24 cellular contexts compared by ENCODE assay signal in genomic region chr10:57008189-57008588, GRCh38.
DNase-seq lines count a peak whose midpoint lies in the region; ATAC-seq and TF ChIP-seq lines count a peak whose summit lies in the region.
"Had no signal": no experiment of that assay in that cellular context is flagged by ENCODE, and none has a peak within 500 bp of the region (broad histone marks: within the 10 kb centered on the region; RNA-seq: fewer than 3 reads in every experiment).

No MANE protein-coding gene starts in this region.

- CTCF ChIA-PET in MCF 10A (lab: Yijun Ruan, JAX), result no interaction called here

- no peaks in the 10 kb centered on the region for H3K4me1 Mint-ChIP-seq in MCF 10A (ENCODE audit: insufficient read depth, unreplicated experiment)
- H3K4me1 Mint-ChIP-seq in activated naive CD8-positive, alpha-beta T cell treated with anti-CD3 and anti-CD28 coated beads for 36 hours, result no peaks in the 10 kb centered on the region
- H3K4me1 Mint-ChIP-seq: CD14-positive monocyte; CD8-positive, alpha-beta memory T cell had no signal

- H3K4me1 ChIP-seq in breast epithelium, result no peaks in the 10 kb centered on the region
- H3K4me1 ChIP-seq: A549; BE2C; BLaER1 treated with 17β-estradiol and CSF1 and Interleukin-3, amounts not matched to agents 10 nM and 100 nM; HAP-1 had no signal

- no peak overlapping the region for H3K4me3 Mint-ChIP-seq in MCF 10A (ENCODE audit: unreplicated experiment)
- no peak overlapping the region for H3K4me3 Mint-ChIP-seq in activated naive CD8-positive, alpha-beta T cell treated with anti-CD3 and anti-CD28 coated beads for 36 hours
- H3K4me3 Mint-ChIP-seq: CD14-positive monocyte; CD4-positive, alpha-beta T cell; CD8-positive, alpha-beta memory T cell; HFFc6 had no signal

- TF ChIP-seq RAD21 in Ishikawa (IDR thresholded peaks at IDR 0.05; ENCODE audit: low read depth), result no peak

- no peaks in the 10 kb centered on the region for H3K36me3 ChIP-seq in breast epithelium
- H3K36me3 ChIP-seq: BE2C; BLaER1 treated with 17β-estradiol and CSF1 and Interleukin-3, amounts not matched to agents 10 nM and 100 nM; HAP-1 had no signal

- no peaks in the 10 kb centered on the region for H3K9me3 ChIP-seq in breast epithelium
- H3K9me3 ChIP-seq: A549; BE2C; BLaER1 treated with 17β-estradiol and CSF1 and Interleukin-3, amounts not matched to agents 10 nM and 100 nM; HAP-1 had no signal

- no peak for TF ChIP-seq POLR2A in breast epithelium (IDR thresholded peaks at IDR 0.05)

- no peak overlapping the region for H3K27ac Mint-ChIP-seq in MCF 10A (ENCODE audit: low read depth, unreplicated experiment)
- H3K27ac Mint-ChIP-seq in activated naive CD8-positive, alpha-beta T cell treated with anti-CD3 and anti-CD28 coated beads for 36 hours, result no peak overlapping the region
- H3K27ac Mint-ChIP-seq: CD14-positive monocyte; CD4-positive, alpha-beta T cell; CD8-positive, alpha-beta memory T cell; HFFc6 had no signal

- H3K36me3 Mint-ChIP-seq in MCF 10A (ENCODE audit: insufficient read depth, unreplicated experiment), result no peaks in the 10 kb centered on the region
- no peaks in the 10 kb centered on the region for H3K36me3 Mint-ChIP-seq in activated naive CD8-positive, alpha-beta T cell treated with anti-CD3 and anti-CD28 coated beads for 36 hours
- H3K36me3 Mint-ChIP-seq: CD14-positive monocyte; CD8-positive, alpha-beta memory T cell had no signal

- H3K4me3 ChIP-seq in breast epithelium, result no peak overlapping the region
- no peak overlapping the region for H3K4me3 ChIP-seq in fibroblast of mammary gland (ENCODE audit: control insufficient read depth, low read depth, low read length)
- H3K4me3 ChIP-seq: A549; BLaER1 treated with 17β-estradiol and CSF1 and Interleukin-3, amounts not matched to agents 10 nM and 100 nM; HAP-1 had no signal

- TF ChIP-seq EP300 in Ishikawa (IDR thresholded peaks at IDR 0.05; ENCODE audit: borderline replicate concordance), result no peak

- intact Hi-C loops in MCF 10A (cut with micrococcal nuclease), result no loop called here
- intact Hi-C loops in breast epithelium (cut with DNase I; ENCODE audit: low total_unique reads), result no loop called here

- H3K27ac ChIP-seq in breast epithelium, result no peak overlapping the region
- H3K27ac ChIP-seq: 22Rv1; A549; BLaER1 treated with 17β-estradiol and CSF1 and Interleukin-3, amounts not matched to agents 10 nM and 100 nM had no signal

- no peaks in the 10 kb centered on the region for H3K27me3 Mint-ChIP-seq in MCF 10A (ENCODE audit: insufficient read depth, unreplicated experiment)
- H3K27me3 Mint-ChIP-seq in activated naive CD8-positive, alpha-beta T cell treated with anti-CD3 and anti-CD28 coated beads for 36 hours, result no peaks in the 10 kb centered on the region
- H3K27me3 Mint-ChIP-seq: CD4-positive, alpha-beta T cell; CD8-positive, alpha-beta memory T cell had no signal

- POLR2A ChIA-PET in MCF 10A (lab: Yijun Ruan, JAX), result no interaction called here

- TF ChIP-seq CTCF in MCF 10A (IDR thresholded peaks at IDR 0.05; ENCODE audit: unreplicated experiment), result no peak
- no peak for TF ChIP-seq CTCF in breast epithelium (IDR thresholded peaks at IDR 0.05)
- TF ChIP-seq CTCF in fibroblast of mammary gland (conservative IDR thresholded peaks at IDR 0.05; ENCODE audit: control insufficient read depth, insufficient read depth, low read depth, low read length), result no peak

- DNase-seq in MCF 10A (ENCODE audit: unreplicated experiment) (peak; percentile 14), breast epithelium (ENCODE audit: low spot score in 2 of 2) (no peak), RKO (ENCODE audit: low spot score) (peak; percentile 11), fibroblast of mammary gland (ENCODE audit: low read depth) (peak; percentile 0), DMS153 (lab: John Stamatoyannopoulos, UW) (no peak)
- DNase-seq in activated naive CD8-positive, alpha-beta T cell treated with anti-CD3 and anti-CD28 coated beads for 36 hours, result no peak
- DNase-seq: ACHN; AML-193; BE2C; CD4-positive, alpha-beta T cell; CD8-positive, alpha-beta memory T cell; DMS 273 treated with DMSO at 0.1 percent for 48 hours; DMS79; EL; GDM1; GOT3; HFFc6 had no signal

- BruUV-seq in MCF 10A (replicated peaks; lab: Mats Ljungman, UMichigan), result no TSS peak

- peaks cover 12% of the 10 kb centered on the region for H3K9me3 Mint-ChIP-seq in MCF 10A (ENCODE audit: unreplicated experiment)
- peaks cover 1% of the 10 kb centered on the region for H3K9me3 Mint-ChIP-seq in activated naive CD8-positive, alpha-beta T cell treated with anti-CD3 and anti-CD28 coated beads for 36 hours

- no peaks in the 10 kb centered on the region for H3K27me3 ChIP-seq in breast epithelium
- H3K27me3 ChIP-seq: BE2C; BLaER1 treated with 17β-estradiol and CSF1 and Interleukin-3, amounts not matched to agents 10 nM and 100 nM had no signal

- ATAC-seq in GM21423 (IDR thresholded peaks at IDR 0.05; ENCODE audit: unreplicated experiment), result no peak
- ATAC-seq: A549 had no signal

TF ChIP-seq in Ishikawa, 13 proteins besides CTCF, POLR2A, EP300 and RAD21:
- TF ChIP-seq EGR1 (IDR thresholded peaks at IDR 0.05) (no peak), CEBPB (IDR thresholded peaks at IDR 0.05) (peak; percentile 24; the same call in 1 of the 2 replicates)

Comparison
In these comparisons a context has a peak if more than half of its experiments do, and no peak if none do; other contexts are left out.
1. DNase-seq: peak in MCF 10A (single experiment), RKO (single experiment) and fibroblast of mammary gland (single experiment); none in breast epithelium (0 of 2), DMS153 (single experiment) and activated naive CD8-positive, alpha-beta T cell treated with anti-CD3 and anti-CD28 coated beads for 36 hours (single experiment).